In genomic region chr2:58073008-58073407, GRCh38 we compare ENCODE assay signal across 20 cellular contexts. TPM values are rescaled to one million over a fixed set of nuclear protein-coding genes. Genes with fewer than 3 reads are reported as not detected.
A peak's percentile ranks its signal among the peaks of the same experiment; 100 is the strongest.
DNase-seq lines count a peak whose midpoint lies in the region; ATAC-seq, FAIRE-seq and TF ChIP-seq lines count a peak whose summit lies in the region.
"Had no signal": no experiment of that assay in that cellular context is flagged by ENCODE, and none has a peak within 500 bp of the region (broad histone marks: within the 10 kb centered on the region; RNA-seq: fewer than 3 reads in every experiment).

No MANE protein-coding gene starts in this region.

- H3K27me3 ChIP-seq in K562 (ENCODE audit: control insufficient read depth in 2 of 2, insufficient read depth in 2 of 2, low read length in 2 of 2): no peaks in the 10 kb centered on the region
- no peaks in the 10 kb centered on the region for H3K27me3 ChIP-seq in small intestine (ENCODE audit: control insufficient read depth in 2 of 2, insufficient read depth in 2 of 2, low read length in 2 of 2)
- H3K27me3 ChIP-seq: BLaER1 had no signal

- TF ChIP-seq POLR2A in K562 (conservative IDR thresholded peaks at IDR 0.05): no peak

- CTCF ChIA-PET in K562 (lab: Yijun Ruan, JAX; ENCODE audit: low intra/inter-chr PET ratio): no interaction called here

- no peak overlapping the region for H3K27ac ChIP-seq in K562 (ENCODE audit: extremely low read depth, low read depth, low read length)
- H3K27ac ChIP-seq in small intestine (ENCODE audit: low read depth in 1 of 2, low read length in 1 of 2): no peak overlapping the region
- H3K27ac ChIP-seq: BLaER1, C4-2B had no signal

- no peak for DNase-seq in K562 (ENCODE audit: extremely low read depth in 1 of 4, low spot score in 3 of 4)
- DNase-seq in small intestine: no peak
- DNase-seq in stimulated activated CD4-positive, alpha-beta T cell treated with anti-CD3 and anti-CD28 coated beads, Interleukin-15, amount 100 ng/mL, for 24 hours: no peak
- no peak for DNase-seq in activated CD8-positive, alpha-beta memory T cell treated with anti-CD3 and anti-CD28 coated beads for 24 hours
- DNase-seq: 8988T; Caco-2; CD4-positive, CD25-positive, alpha-beta regulatory T cell; CD8-positive, alpha-beta T cell; DMS153; DND-41; GDM1; H9 had no signal

- H3K36me3 ChIP-seq in K562 (ENCODE audit: control insufficient read depth, insufficient read depth, low read length) (peaks cover 3% of the 10 kb centered on the region), small intestine (ENCODE audit: control insufficient read depth in 2 of 2, insufficient read depth in 2 of 2, low read length in 2 of 2) (no peaks in the 10 kb centered on the region)

- WGBS in K562 (ENCODE audit: insufficient coverage, low coverage, missing lambda C conversion rate): 76% methylated on average over 3 of the region's 3 CpGs
- WGBS in small intestine, 3 donors: 88 to 100% (median 95%) methylated on average over 3 of the region's 3 CpGs

- in situ Hi-C loops in K562 (cut with MboI): no loop called here

- H3K4me3 ChIP-seq in K562: no peak overlapping the region
- no peak overlapping the region for H3K4me3 ChIP-seq in small intestine (ENCODE audit: low read depth in 1 of 2, low read length in 2 of 2)
- H3K4me3 ChIP-seq: BLaER1, GM12878, GM23338 had no signal

- no peak for TF ChIP-seq RAD21 in K562 (CRISPR knock-in tag; conservative IDR thresholded peaks at IDR 0.05 in 1 of 2, IDR thresholded peaks at IDR 0.05 in 1 of 2)

- no peak overlapping the region for H3K4me2 ChIP-seq in K562 (ENCODE audit: insufficient read depth, low read length)
- H3K4me2 ChIP-seq: BLaER1, GM23338 had no signal

- H3K9me3 ChIP-seq in K562 (replicated peaks; ENCODE audit: control insufficient read depth, insufficient read depth, low read depth, low read length) (no peaks in the 10 kb centered on the region), small intestine (ENCODE audit: control insufficient read depth, low read depth) (no peaks in the 10 kb centered on the region)
- H3K9me3 ChIP-seq: Caco-2 had no signal

- ATAC-seq in K562: no peak
- ATAC-seq in HG03521 (IDR thresholded peaks at IDR 0.05; ENCODE audit: unreplicated experiment): no peak
- ATAC-seq: CD8-positive, alpha-beta T cell; GM12878; GM23338; HCT116 had no signal

- no TSS peak for BruUV-seq in K562 (replicated peaks; lab: Mats Ljungman, UMichigan)

- no peak overlapping the region for H2AFZ ChIP-seq in K562 (ENCODE audit: low read depth, low read length)
- H2AFZ ChIP-seq: GM23338 had no signal

- no peak for TF ChIP-seq CTCF in K562 (IDR thresholded peaks at IDR 0.05 in 2 of 3, conservative IDR thresholded peaks at IDR 0.05 in 1 of 3; ENCODE audit: insufficient read depth in 2 of 3, low read depth in 1 of 3, low read length in 3 of 3)

- H4K20me1 ChIP-seq in K562 (replicated peaks; ENCODE audit: control insufficient read depth, insufficient read depth, low read length): no peaks in the 10 kb centered on the region

- intact Hi-C loops in K562 (cut with micrococcal nuclease): no loop called here

- peaks cover 37% of the 10 kb centered on the region for H3K79me2 ChIP-seq in K562 (ENCODE audit: control insufficient read depth, insufficient read depth, low read length)

- H3K4me1 ChIP-seq in K562 (replicated peaks in 1 of 2; ENCODE audit: control insufficient read depth in 2 of 2, insufficient read depth in 2 of 2, low read length in 2 of 2) (no peaks in the 10 kb centered on the region), small intestine (ENCODE audit: control insufficient read depth in 2 of 2, insufficient read depth in 1 of 2, low read depth in 1 of 2, low read length in 1 of 2) (no peaks in the 10 kb centered on the region)
- H3K4me1 ChIP-seq: BLaER1, Caco-2 had no signal

- FAIRE-seq in A204.1 (lab: Jason Lieb, UNC) (peak; percentile 6), G401.6 (lab: Jason Lieb, UNC) (peak; percentile 78), K562 (lab: Jason Lieb, UNC) (no peak), small intestine (lab: Jason Lieb, UNC) (peak; percentile 71)

- no peak overlapping the region for H3K9ac ChIP-seq in K562 (ENCODE audit: insufficient read depth in 1 of 2, low read depth in 2 of 2, low read length in 2 of 2)
- H3K9ac ChIP-seq: BLaER1 had no signal

- no peaks in the 10 kb centered on the region for H3K9me1 ChIP-seq in K562 (ENCODE audit: control insufficient read depth, insufficient read depth, low read length)

- TF ChIP-seq EP300 in K562 (IDR thresholded peaks at IDR 0.05; ENCODE audit: low read length): no peak

- POLR2A ChIA-PET in K562 (lab: Yijun Ruan, JAX): no interaction called here

TF ChIP-seq in K562, 482 proteins besides CTCF, POLR2A, EP300 and RAD21 (continues in another document):
- TF ChIP-seq, protein P1, sequence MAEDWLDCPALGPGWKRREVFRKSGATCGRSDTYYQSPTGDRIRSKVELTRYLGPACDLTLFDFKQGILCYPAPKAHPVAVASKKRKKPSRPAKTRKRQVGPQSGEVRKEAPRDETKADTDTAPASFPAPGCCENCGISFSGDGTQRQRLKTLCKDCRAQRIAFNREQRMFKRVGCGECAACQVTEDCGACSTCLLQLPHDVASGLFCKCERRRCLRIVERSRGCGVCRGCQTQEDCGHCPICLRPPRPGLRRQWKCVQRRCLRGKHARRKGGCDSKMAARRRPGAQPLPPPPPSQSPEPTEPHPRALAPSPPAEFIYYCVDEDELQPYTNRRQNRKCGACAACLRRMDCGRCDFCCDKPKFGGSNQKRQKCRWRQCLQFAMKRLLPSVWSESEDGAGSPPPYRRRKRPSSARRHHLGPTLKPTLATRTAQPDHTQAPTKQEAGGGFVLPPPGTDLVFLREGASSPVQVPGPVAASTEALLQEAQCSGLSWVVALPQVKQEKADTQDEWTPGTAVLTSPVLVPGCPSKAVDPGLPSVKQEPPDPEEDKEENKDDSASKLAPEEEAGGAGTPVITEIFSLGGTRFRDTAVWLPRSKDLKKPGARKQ (CRISPR knock-in tag; IDR thresholded peaks at IDR 0.05): no peak
- TF ChIP-seq CHD1 (IDR thresholded peaks at IDR 0.05; ENCODE audit: low read length) (no peak), ZNF398 (CRISPR knock-in tag; IDR thresholded peaks at IDR 0.05) (no peak), HOXB6 (CRISPR knock-in tag; IDR thresholded peaks at IDR 0.05; ENCODE audit: borderline replicate concordance) (no peak), KDM4B (IDR thresholded peaks at IDR 0.05; ENCODE audit: borderline replicate concordance in 2 of 2, low read depth in 1 of 2) (no peak), ETV5 (CRISPR knock-in tag; IDR thresholded peaks at IDR 0.05; ENCODE audit: low read depth) (no peak), RFX5 (IDR thresholded peaks at IDR 0.05; ENCODE audit: low read depth, low read length) (no peak), DIDO1 (tag; IDR thresholded peaks at IDR 0.05; ENCODE audit: low read depth) (no peak)
- TF ChIP-seq, protein P2, sequence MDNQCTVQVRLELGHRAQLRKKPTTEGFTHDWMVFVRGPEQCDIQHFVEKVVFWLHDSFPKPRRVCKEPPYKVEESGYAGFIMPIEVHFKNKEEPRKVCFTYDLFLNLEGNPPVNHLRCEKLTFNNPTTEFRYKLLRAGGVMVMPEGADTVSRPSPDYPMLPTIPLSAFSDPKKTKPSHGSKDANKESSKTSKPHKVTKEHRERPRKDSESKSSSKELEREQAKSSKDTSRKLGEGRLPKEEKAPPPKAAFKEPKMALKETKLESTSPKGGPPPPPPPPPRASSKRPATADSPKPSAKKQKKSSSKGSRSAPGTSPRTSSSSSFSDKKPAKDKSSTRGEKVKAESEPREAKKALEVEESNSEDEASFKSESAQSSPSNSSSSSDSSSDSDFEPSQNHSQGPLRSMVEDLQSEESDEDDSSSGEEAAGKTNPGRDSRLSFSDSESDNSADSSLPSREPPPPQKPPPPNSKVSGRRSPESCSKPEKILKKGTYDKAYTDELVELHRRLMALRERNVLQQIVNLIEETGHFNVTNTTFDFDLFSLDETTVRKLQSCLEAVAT (IDR thresholded peaks at IDR 0.05): no peak
- TF ChIP-seq, protein P3, sequence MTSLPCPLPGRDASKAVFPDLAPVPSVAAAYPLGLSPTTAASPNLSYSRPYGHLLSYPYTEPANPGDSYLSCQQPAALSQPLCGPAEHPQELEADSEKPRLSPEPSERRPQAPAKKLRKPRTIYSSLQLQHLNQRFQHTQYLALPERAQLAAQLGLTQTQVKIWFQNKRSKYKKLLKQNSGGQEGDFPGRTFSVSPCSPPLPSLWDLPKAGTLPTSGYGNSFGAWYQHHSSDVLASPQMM (CRISPR knock-in tag; IDR thresholded peaks at IDR 0.05): no peak

RNA-seq across cellular contexts. Expression of gene VRK2, which starts 26.4 kb away (rescaled TPM):
- total RNA-seq in K562 (2011; cell fraction: chromatin; rRNA removed; ENCODE audit: low replicate concordance): 5.3 and 17.4 TPM in 2 replicates
- 3.7 and 4.0 TPM in 2 replicates for total RNA-seq in K562 (2011; cell fraction: nucleolus; rRNA removed)
- 5.6 and 8.5 TPM in 2 replicates for total RNA-seq in K562 (2011; cell fraction: nucleoplasm; rRNA removed)
- total RNA-seq in K562 (2014; rRNA removed) (31.9 and 32.1 TPM in 2 replicates), K562 (2014; rRNA removed; fragmentation: Illumina TruSeq; extraction: Trizol) (47.4 and 52.9 TPM in 2 replicates), K562 (2015; rRNA removed; fragmentation: Illumina TruSeq; extraction: Trizol) (44.0 and 46.5 TPM in 2 replicates), K562 (2021) (36.2 and 38.0 TPM in 2 replicates)
- polyA plus RNA-seq in K562 (2011; rRNA removed) (36.5 and 42.5 TPM in 2 replicates), K562 (2014; fragmentation: Illumina TruSeq; extraction: Trizol) (41.8 and 49.2 TPM in 2 replicates), K562 (2014; fragmentation: Nextera tagmentation; extraction: Ambion mirVana) (10 to 100 TPM; 22.6 to 30.1 TPM), K562 (2014; rRNA removed) (27.2 and 30.1 TPM in 2 replicates), small intestine (1 to 10 TPM; 5.1 to 8.5 (median 5.4) TPM)
- 10.2 and 18.3 TPM in 2 replicates for polyA plus RNA-seq in K562 (2011; cell fraction: cytosol; rRNA removed)
- 14.6 and 23.3 TPM in 2 replicates for polyA plus RNA-seq in K562 (2011; cell fraction: nucleus; rRNA removed)
- polyA plus RNA-seq in K562 (2012): 36.3 and 36.6 TPM in 2 replicates
- polyA minus RNA-seq in K562 (2011; rRNA and poly(A)+ RNA removed): 34.5 and 38.4 TPM in 2 replicates
- 14.4 and 16.8 TPM in 2 replicates for polyA minus RNA-seq in K562 (2011; cell fraction: cytosol; rRNA and poly(A)+ RNA removed)
- polyA minus RNA-seq in K562 (2011; cell fraction: nucleus; rRNA and poly(A)+ RNA removed): 10.9 and 21.5 TPM in 2 replicates
